Comparison of ENCODE assay signal across 9 cellular contexts in genomic region chr12:96034631-96035282, GRCh38. TPM values are rescaled to one million over a fixed set of nuclear protein-coding genes. Genes with fewer than 3 reads are reported as not detected.
DNase-seq lines count a peak whose midpoint lies in the region; FAIRE-seq and TF ChIP-seq lines count a peak whose summit lies in the region.
"Had no signal": no experiment of that assay in that cellular context is flagged by ENCODE, and none has a peak within 500 bp of the region (broad histone marks: within the 10 kb centered on the region; RNA-seq: fewer than 3 reads in every experiment).

No MANE protein-coding gene starts in this region.

- no peak overlapping the region for H3K4me3 Mint-ChIP-seq in endodermal cell
- H3K4me3 Mint-ChIP-seq: activated T-cell treated with anti-CD3 and anti-CD28 coated beads, Interleukin-2, amount 50 U/mL, for 4 hours; stimulated activated naive CD8-positive, alpha-beta T cell treated with anti-CD3 and anti-CD28 coated beads, Interleukin-15, Interleukin-2, amounts not matched to agents 100 ng/mL and 50 ng/mL, for 24 hours had no signal

- no peak for TF ChIP-seq CTCF in endodermal cell (conservative IDR thresholded peaks at IDR 0.05)

- H3K4me1 Mint-ChIP-seq in endodermal cell: peaks cover 9% of the 10 kb centered on the region

- no peaks in the 10 kb centered on the region for H3K36me3 ChIP-seq in H7 (replicated peaks; ENCODE audit: control insufficient read depth, insufficient read depth, low read length)
- H3K36me3 ChIP-seq in endodermal cell (ENCODE audit: control insufficient read depth, insufficient read depth, low read length): no peaks in the 10 kb centered on the region

- H3K27me3 Mint-ChIP-seq in endodermal cell (ENCODE audit: insufficient read depth): no peaks in the 10 kb centered on the region
- H3K27me3 Mint-ChIP-seq: stimulated activated naive CD8-positive, alpha-beta T cell treated with anti-CD3 and anti-CD28 coated beads, Interleukin-15, Interleukin-2, amounts not matched to agents 100 ng/mL and 50 ng/mL, for 24 hours had no signal

- H3K9me3 ChIP-seq in endodermal cell (ENCODE audit: control insufficient read depth, low read length): no peaks in the 10 kb centered on the region
- no peaks in the 10 kb centered on the region for H3K9me3 ChIP-seq in mononuclear cell (ENCODE audit: low read depth, low read length)

- no peaks in the 10 kb centered on the region for H3K9me3 Mint-ChIP-seq in endodermal cell
- H3K9me3 Mint-ChIP-seq: activated T-cell treated with anti-CD3 and anti-CD28 coated beads, Interleukin-2, amount 50 U/mL, for 4 hours; stimulated activated naive CD8-positive, alpha-beta T cell treated with anti-CD3 and anti-CD28 coated beads, Interleukin-15, Interleukin-2, amounts not matched to agents 100 ng/mL and 50 ng/mL, for 24 hours had no signal

- peak overlapping the region; percentile 97 for H3K4me3 ChIP-seq in H7 (ENCODE audit: insufficient read depth, low read depth, low read length)
- H3K4me3 ChIP-seq in endodermal cell (ENCODE audit: low read length): peak overlapping the region; percentile 97
- peak overlapping the region; percentile 90 for H3K4me3 ChIP-seq in mononuclear cell (ENCODE audit: low read length)

- peak; percentile 45 for DNase-seq in EL
- peak; percentile 40 for DNase-seq in H7
- peak; percentile 38 for DNase-seq in NCI-H748 treated with DMSO at 0.1 percent for 48 hours (lab: John Stamatoyannopoulos, UW)
- peak; percentile 80 for DNase-seq in endodermal cell
- DNase-seq in RCC 7860 (ENCODE audit: low spot score): no peak
- no peak for DNase-seq in cerebellar nuclear complex (lab: John Stamatoyannopoulos, UW)

- H3K9ac ChIP-seq in endodermal cell (ENCODE audit: extremely low read depth, low read length, poor library complexity, severe bottlenecking): peak overlapping the region; percentile 43

- no peak overlapping the region for H3K27ac ChIP-seq in endodermal cell (ENCODE audit: low read depth, low read length)

- H3K27ac Mint-ChIP-seq in endodermal cell: no peak overlapping the region
- H3K27ac Mint-ChIP-seq: stimulated activated naive CD8-positive, alpha-beta T cell treated with anti-CD3 and anti-CD28 coated beads, Interleukin-15, Interleukin-2, amounts not matched to agents 100 ng/mL and 50 ng/mL, for 24 hours had no signal

- no peak for FAIRE-seq in RCC 7860 (lab: Jason Lieb, UNC)

- H3K27me3 ChIP-seq in H7 (ENCODE audit: control insufficient read depth, insufficient read depth, low read length): no peaks in the 10 kb centered on the region
- no peaks in the 10 kb centered on the region for H3K27me3 ChIP-seq in endodermal cell (ENCODE audit: control insufficient read depth, insufficient read depth, low read length, poor library complexity, severe bottlenecking)
- no peaks in the 10 kb centered on the region for H3K27me3 ChIP-seq in mononuclear cell (ENCODE audit: insufficient read depth, low read length)

- no peaks in the 10 kb centered on the region for H3K4me1 ChIP-seq in endodermal cell (ENCODE audit: control insufficient read depth, insufficient read depth, low read length)
- peaks cover 61% of the 10 kb centered on the region for H3K4me1 ChIP-seq in mononuclear cell (ENCODE audit: insufficient read depth, low read length)

- no peaks in the 10 kb centered on the region for H3K36me3 Mint-ChIP-seq in endodermal cell (ENCODE audit: low read depth)

- WGBS in endodermal cell (ENCODE audit: insufficient coverage in 1 of 2, insufficient read length in 1 of 2), 2 experiments: 2 to 5% methylated on average over 18 to 25 of the region's 25 CpGs

RNA-seq across cellular contexts. Expression of gene LTA4H, which starts 0.6 kb away (rescaled TPM):
- total RNA-seq in H7 (2014; rRNA removed; shearing (Covaris generic)): 98.7 and 134 TPM in 2 replicates
- total RNA-seq in endodermal cell (100 to 1,000 TPM; 112 to 141 TPM), mononuclear cell (160 TPM)
- 132 TPM for polyA plus RNA-seq in endodermal cell (2013, experiment 1 of 2)
- polyA plus RNA-seq in endodermal cell (2013, experiment 2 of 2): 110 TPM

RNA-seq across cellular contexts. Expression of gene HAL, which starts 38.6 kb away (rescaled TPM):
- 0.10 and 0.15 TPM in 2 replicates for total RNA-seq in H7 (2014; rRNA removed; shearing (Covaris generic))
- total RNA-seq in endodermal cell: under 1 TPM; 0.31 to 0.49 TPM
- polyA plus RNA-seq in endodermal cell (2013, experiment 1 of 2): not detected
- polyA plus RNA-seq in endodermal cell (2013, experiment 2 of 2): 0.33 TPM
- 2.1 TPM for total RNA-seq in mononuclear cell

Comparison
In these comparisons a context has a peak if more than half of its experiments do, and no peak if none do; other contexts are left out.
1. DNase-seq: peak in EL (single experiment), H7 (single experiment), NCI-H748 treated with DMSO at 0.1 percent for 48 hours (single experiment) and endodermal cell (single experiment); none in RCC 7860 (single experiment) and cerebellar nuclear complex (0 of 2).
2. Peak in every context shown above with its lines, with median percentiles within 50 percentile points of each other: H3K4me3 ChIP-seq.